Comparison of ENCODE assay signal across 10 cellular contexts in the genomic region with DNA sequence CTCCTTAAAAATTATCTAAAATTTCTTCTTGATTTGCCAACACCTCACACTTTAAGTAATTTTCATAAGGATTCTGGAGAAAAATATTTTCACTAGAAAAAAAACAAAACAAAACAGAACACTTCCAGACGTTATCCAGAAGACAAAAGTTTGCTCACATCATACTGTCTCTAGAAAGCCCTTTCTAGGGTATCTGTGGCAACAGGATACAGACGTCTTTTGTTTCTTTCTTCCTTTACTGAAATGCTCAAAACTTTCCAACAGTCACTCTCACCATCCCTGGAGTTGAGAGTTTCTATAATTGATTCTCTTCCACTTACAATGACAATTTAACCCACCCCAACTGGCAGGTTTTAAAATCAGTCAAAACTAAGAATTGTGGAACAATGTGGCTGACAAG. TPM values are rescaled to one million over a fixed set of nuclear protein-coding genes. Genes with fewer than 3 reads are reported as not detected.
DNase-seq lines count a peak whose midpoint lies in the region; ATAC-seq and TF ChIP-seq lines count a peak whose summit lies in the region.
"Had no signal": no experiment of that assay in that cellular context is flagged by ENCODE, and none has a peak within 500 bp of the region (broad histone marks: within the 10 kb centered on the region; RNA-seq: fewer than 3 reads in every experiment).

No MANE protein-coding gene starts in this region.

- peak overlapping the region; percentile 93 for H3K27ac Mint-ChIP-seq in activated CD4-positive, alpha-beta T cell treated with anti-CD3 and anti-CD28 coated beads, Interleukin-2, amount 10 ng/mL, durations not matched to agents 24 days and 14 days

- H4K20me1 ChIP-seq in fibroblast of lung (ENCODE audit: control insufficient read depth, extremely low read depth, insufficient read depth, low read length), result no peaks in the 10 kb centered on the region
- peaks cover 62% of the 10 kb centered on the region for H4K20me1 ChIP-seq in smooth muscle cell (ENCODE audit: low read depth)

- DNase-seq in activated CD4-positive, alpha-beta T cell treated with anti-CD3 and anti-CD28 coated beads, Interleukin-2, amount 10 ng/mL, durations not matched to agents 24 days and 14 days, result no peak
- DNase-seq in activated CD4-positive, alpha-beta T cell treated with anti-CD3 and anti-CD28 coated beads, Interleukin-2, amount 50 U/mL, for 4 hours, result no peak
- DNase-seq in WERI-Rb-1 (no peak), fibroblast of lung (ENCODE audit: low read depth in 2 of 2) (no peak), smooth muscle cell (lab: John Stamatoyannopoulos, UW; ENCODE audit: unreplicated experiment) (no peak), lower leg skin (ENCODE audit: low spot score in 2 of 2) (no peak), GM03348 (ENCODE audit: low spot score) (no peak)
- DNase-seq: NCI-H2227 treated with DMSO at 0.1 percent for 48 hours had no signal

- H3K4me1 ChIP-seq in fibroblast of lung (ENCODE audit: control insufficient read depth, extremely low read depth, insufficient read depth, low read length), result no peaks in the 10 kb centered on the region
- H3K4me1 ChIP-seq in smooth muscle cell (ENCODE audit: low read depth), result peaks cover 30% of the 10 kb centered on the region

- H3K36me3 Mint-ChIP-seq in activated CD4-positive, alpha-beta T cell treated with anti-CD3 and anti-CD28 coated beads, Interleukin-2, amount 10 ng/mL, durations not matched to agents 24 days and 14 days (ENCODE audit: low read depth), result peaks cover 40% of the 10 kb centered on the region

- 58% methylated on average over 2 of the region's 2 CpGs for WGBS in smooth muscle cell (ENCODE audit: low lambda C conversion rate)
- whole genome bisulfite sequencing in lower leg skin, 2 donors, result 26 to 33% methylated on average over 2 of the region's 2 CpGs

- H2AFZ ChIP-seq in fibroblast of lung (ENCODE audit: low read length) (no peak overlapping the region), smooth muscle cell (ENCODE audit: low read depth) (no peak overlapping the region)

- no peaks in the 10 kb centered on the region for H3K9me3 ChIP-seq in WERI-Rb-1 (ENCODE audit: severe bottlenecking)
- H3K9me3 ChIP-seq in fibroblast of lung (ENCODE audit: control insufficient read depth, insufficient read depth, low read depth, low read length), result no peaks in the 10 kb centered on the region
- H3K9me3 ChIP-seq in smooth muscle cell (replicated peaks; ENCODE audit: low read depth), result no peaks in the 10 kb centered on the region

- H3K4me2 ChIP-seq in fibroblast of lung (ENCODE audit: extremely low read depth, insufficient read depth, low read length), result peak overlapping the region; percentile 56
- peak overlapping the region; percentile 16 for H3K4me2 ChIP-seq in smooth muscle cell

- peaks cover 36% of the 10 kb centered on the region for H3K36me3 ChIP-seq in WERI-Rb-1
- no peaks in the 10 kb centered on the region for H3K36me3 ChIP-seq in fibroblast of lung (ENCODE audit: control insufficient read depth, insufficient read depth, low read length)
- H3K36me3 ChIP-seq in smooth muscle cell (ENCODE audit: low read depth), result no peaks in the 10 kb centered on the region

- H3K9ac ChIP-seq in fibroblast of lung (ENCODE audit: insufficient read depth, low read length) (no peak overlapping the region), smooth muscle cell (ENCODE audit: low read depth) (no peak overlapping the region)

- TF ChIP-seq POLR2A in lower leg skin (IDR thresholded peaks at IDR 0.05), result no peak

- intact Hi-C loops in activated CD4-positive, alpha-beta T cell treated with anti-CD3 and anti-CD28 coated beads, Interleukin-2, amount 10 ng/mL, durations not matched to agents 24 days and 14 days (cut with micrococcal nuclease), result no loop called here
- intact Hi-C loops in lower leg skin (cut with DNase I; ENCODE audit: low total_unique reads), result no loop called here

- H3F3A ChIP-seq in smooth muscle cell (ENCODE audit: low read depth), result peaks cover 13% of the 10 kb centered on the region

- H3K27ac ChIP-seq in WERI-Rb-1 (peak overlapping the region; percentile 98), fibroblast of lung (ENCODE audit: insufficient read depth, low read length) (no peak overlapping the region), smooth muscle cell (ENCODE audit: low read depth) (peak overlapping the region; percentile 82)

- H3K4me3 ChIP-seq in WERI-Rb-1 (ENCODE audit: low read depth, low read length), result no peak overlapping the region
- H3K4me3 ChIP-seq in fibroblast of lung (replicated peaks in 1 of 4; ENCODE audit: control extremely low read depth in 1 of 4, insufficient read depth in 1 of 4, low read depth in 3 of 4, low read length in 4 of 4), result peak overlapping the region in 1 of 4 experiments; percentile 99
- H3K4me3 ChIP-seq in smooth muscle cell, result no peak overlapping the region
- no peak overlapping the region for H3K4me3 ChIP-seq in lower leg skin (ENCODE audit: low read depth, poor library complexity, severe bottlenecking)

- H3K4me3 Mint-ChIP-seq in activated CD4-positive, alpha-beta T cell treated with anti-CD3 and anti-CD28 coated beads, Interleukin-2, amount 10 ng/mL, durations not matched to agents 24 days and 14 days, result peak overlapping the region; percentile 87

- H3K27me3 Mint-ChIP-seq in activated CD4-positive, alpha-beta T cell treated with anti-CD3 and anti-CD28 coated beads, Interleukin-2, amount 10 ng/mL, durations not matched to agents 24 days and 14 days, result no peaks in the 10 kb centered on the region

- ATAC-seq in HG03439 (IDR thresholded peaks at IDR 0.05; ENCODE audit: unreplicated experiment), result no peak
- ATAC-seq: right cardiac atrium had no signal

- peaks cover 72% of the 10 kb centered on the region for H3K4me1 Mint-ChIP-seq in activated CD4-positive, alpha-beta T cell treated with anti-CD3 and anti-CD28 coated beads, Interleukin-2, amount 10 ng/mL, durations not matched to agents 24 days and 14 days

- TF ChIP-seq CTCF in WERI-Rb-1 (IDR thresholded peaks at IDR 0.05; ENCODE audit: low read depth, low read length) (no peak), fibroblast of lung (conservative IDR thresholded peaks at IDR 0.05 in 1 of 2, IDR thresholded peaks at IDR 0.05 in 1 of 2; ENCODE audit: low read depth in 1 of 2, low read length in 2 of 2) (no peak), smooth muscle cell (IDR thresholded peaks at IDR 0.05; ENCODE audit: borderline replicate concordance, insufficient read depth, poor library complexity, severe bottlenecking) (no peak), lower leg skin (IDR thresholded peaks at IDR 0.05) (no peak)

- H3K27me3 ChIP-seq in WERI-Rb-1 (ENCODE audit: insufficient read depth, low read depth, severe bottlenecking), result no peaks in the 10 kb centered on the region
- H3K27me3 ChIP-seq in fibroblast of lung (ENCODE audit: control insufficient read depth, insufficient read depth, low read length), result no peaks in the 10 kb centered on the region
- no peaks in the 10 kb centered on the region for H3K27me3 ChIP-seq in smooth muscle cell (ENCODE audit: low read depth)

- no peaks in the 10 kb centered on the region for H3K9me3 Mint-ChIP-seq in activated CD4-positive, alpha-beta T cell treated with anti-CD3 and anti-CD28 coated beads, Interleukin-2, amount 10 ng/mL, durations not matched to agents 24 days and 14 days

- H3K79me2 ChIP-seq in fibroblast of lung (ENCODE audit: control insufficient read depth, insufficient read depth, low read length), result peaks cover 88% of the 10 kb centered on the region
- H3K79me2 ChIP-seq in smooth muscle cell (ENCODE audit: low read depth), result peaks cover 88% of the 10 kb centered on the region

RNA-seq across cellular contexts. Expression of a gene that starts 2.6 kb away (rescaled TPM):
- total RNA-seq in activated CD4-positive, alpha-beta T cell treated with anti-CD3 and anti-CD28 coated beads, Interleukin-2, amount 10 ng/mL, durations not matched to agents 24 days and 14 days, result 58.3 and 64.1 TPM in 2 replicates
- total RNA-seq in fibroblast of lung, result 37.5 and 52.8 TPM in 2 replicates
- 48.9 and 60.4 TPM in 2 replicates for polyA plus RNA-seq in fibroblast of lung
- polyA plus RNA-seq in fibroblast of lung (2012), result 35.6 and 39.9 TPM in 2 replicates
- 21.8 and 27.5 TPM in 2 replicates for polyA minus RNA-seq in fibroblast of lung (ENCODE audit: low replicate concordance)
- total RNA-seq in smooth muscle cell, result 38.6 and 43.4 TPM in 2 replicates
- 31.3 and 37.3 TPM in 2 replicates for polyA plus RNA-seq in smooth muscle cell
- total RNA-seq in lower leg skin, result 10 to 100 TPM; 22.0 to 46.6 (median 31.3) TPM

RNA-seq across cellular contexts. Expression of a gene that starts 51.8 kb away (rescaled TPM):
- 41.7 and 43.6 TPM in 2 replicates for total RNA-seq in activated CD4-positive, alpha-beta T cell treated with anti-CD3 and anti-CD28 coated beads, Interleukin-2, amount 10 ng/mL, durations not matched to agents 24 days and 14 days
- total RNA-seq in fibroblast of lung (16.9 and 26.8 TPM in 2 replicates), smooth muscle cell (30.8 and 31.1 TPM in 2 replicates), lower leg skin (10 to 100 TPM; 27.7 to 47.8 (median 40.0) TPM)
- polyA plus RNA-seq in fibroblast of lung (43.8 and 46.2 TPM in 2 replicates), smooth muscle cell (27.3 and 27.9 TPM in 2 replicates)
- 27.9 and 29.0 TPM in 2 replicates for polyA plus RNA-seq in fibroblast of lung (2012)
- polyA minus RNA-seq in fibroblast of lung (ENCODE audit: low replicate concordance), result 22.8 and 34.3 TPM in 2 replicates

RNA-seq across cellular contexts. Expression of a gene that starts 56.9 kb away (rescaled TPM):
- 375 and 379 TPM in 2 replicates for total RNA-seq in activated CD4-positive, alpha-beta T cell treated with anti-CD3 and anti-CD28 coated beads, Interleukin-2, amount 10 ng/mL, durations not matched to agents 24 days and 14 days
- 40.5 and 56.2 TPM in 2 replicates for total RNA-seq in fibroblast of lung
- polyA plus RNA-seq in fibroblast of lung, result 153 and 158 TPM in 2 replicates
- 100 and 104 TPM in 2 replicates for polyA plus RNA-seq in fibroblast of lung (2012)
- polyA minus RNA-seq in fibroblast of lung (ENCODE audit: low replicate concordance), result 3.1 and 6.7 TPM in 2 replicates
- 157 and 165 TPM in 2 replicates for total RNA-seq in smooth muscle cell
- polyA plus RNA-seq in smooth muscle cell, result 104 and 138 TPM in 2 replicates
- total RNA-seq in lower leg skin, result 100 to 1,000 TPM; 105 to 245 (median 166) TPM
